1 cellular context compared by ENCODE assay signal in the genomic region with DNA sequence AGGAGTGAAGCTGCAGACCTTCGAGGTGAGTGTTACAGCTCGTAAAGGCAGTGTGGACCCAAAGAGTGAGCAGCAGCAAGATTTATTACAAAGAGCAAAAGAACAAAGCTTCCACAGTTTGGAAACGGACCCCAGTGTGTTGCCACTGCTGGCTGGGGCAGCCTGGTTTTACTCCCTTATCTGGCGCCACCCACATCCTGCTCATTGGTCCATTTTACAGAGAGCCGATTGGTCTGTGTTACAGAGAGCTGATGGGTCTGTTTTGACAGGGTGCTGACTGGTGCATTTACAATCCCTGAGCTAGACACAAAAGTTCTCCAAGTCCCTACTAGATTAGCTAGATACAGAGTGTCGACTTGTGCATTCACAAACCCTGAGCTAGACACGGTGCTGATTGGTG.
TF ChIP-seq lines count a peak whose summit lies in the region.

No MANE protein-coding gene starts in this region.

TF ChIP-seq in WTC11, 78 proteins besides CTCF, POLR2A, EP300 and RAD21:
- TF ChIP-seq NFYB (CRISPR knock-in tag; conservative IDR thresholded peaks at IDR 0.05; ENCODE audit: low read depth), result peak; percentile 55; the same call in 1 of the 2 replicates
